8 cellular contexts compared by ENCODE assay signal in genomic region chr4:109729563-109730293, GRCh38. TPM values are rescaled to one million over a fixed set of nuclear protein-coding genes. Genes with fewer than 3 reads are reported as not detected.
A peak's percentile ranks its signal among the peaks of the same experiment; 100 is the strongest.
DNase-seq lines count a peak whose midpoint lies in the region; ATAC-seq, FAIRE-seq and TF ChIP-seq lines count a peak whose summit lies in the region.

TSS of gene PLA2G12A (minus strand) at chr4:109730070. CDS start at chr4:109729809, 261 bp downstream.

- intact Hi-C loops in left ventricle myocardium superior (cut with micrococcal nuclease), result loop anchor here (10.0 kb wide), 1 partner anchor 85 kb away; the partner anchor contains the start of gene GAR1

- POLR2A ChIA-PET in T-cell (lab: Charles Lee), result no interaction called here

- H3K4me1 Mint-ChIP-seq in HFFc6 (ENCODE audit: low read depth) (peaks cover 34% of the 10 kb centered on the region), T-cell (peaks cover 22 to 35% (median 25%) of the 10 kb centered on the region in 3 donors)

- ATAC-seq in T-cell (replicated peaks in 1 of 4) (peak; percentile 86 to 95 (median 90)), left ventricle myocardium superior (peak; percentile 98)

- peak within 1 kb of the TSS; percentile 73 for H3K4me3 ChIP-seq in GM12875 (ENCODE audit: low read depth, low read length)

- no peaks in the 10 kb centered on the region; the same call in 1 of the 2 replicates for H3K27me3 Mint-ChIP-seq in HFFc6 (ENCODE audit: insufficient read depth)
- H3K27me3 Mint-ChIP-seq in T-cell, result no peaks in the 10 kb centered on the region

- no peak for TF ChIP-seq CTCF in GM12875 (IDR thresholded peaks at IDR 0.05; ENCODE audit: borderline replicate concordance, insufficient read depth, low read depth, low read length)
- TF ChIP-seq CTCF in HFFc6 (IDR thresholded peaks at IDR 0.05), result no peak

- WGBS in adipose tissue, 3 donors, result 0 to 1% (median 0%) methylated on average over 52 to 79 of the region's 79 CpGs

- CTCF ChIA-PET in T-cell (lab: Charles Lee), result interaction anchor here in 1 of 2 donors (0.5 to 3.0 kb wide), 7 partner anchors 25 to 382 kb away, joined by 3 to 10 read pairs (median 4); partner anchors contain the start of gene CASP6

- no peak for DNase-seq in HFFc6
- DNase-seq in MV-4-11 (lab: John Stamatoyannopoulos, UW), result peak; percentile 35
- peak; percentile 59 to 85 (median 76) for DNase-seq in T-cell
- DNase-seq in left ventricle myocardium superior, result peak; percentile 84
- no peak for DNase-seq in pulmonary artery endothelial cell (ENCODE audit: low read depth, low spot score)
- DNase-seq in urothelium cell line (ENCODE audit: low spot score), result peak; percentile 92

- H3K9me3 Mint-ChIP-seq in HFFc6 (no peaks in the 10 kb centered on the region), T-cell (no peaks in the 10 kb centered on the region)

- no peaks in the 10 kb centered on the region for H3K36me3 Mint-ChIP-seq in HFFc6 (ENCODE audit: low read depth)
- H3K36me3 Mint-ChIP-seq in T-cell, result peaks cover 14% of the 10 kb centered on the region

- H3K27ac Mint-ChIP-seq in HFFc6 (peak within 1 kb of the TSS; percentile 86), T-cell (peak within 1 kb of the TSS; percentile 73 to 85)

- H3K4me3 Mint-ChIP-seq in HFFc6, result peak within 1 kb of the TSS; percentile 93
- peak within 1 kb of the TSS; percentile 86 to 91 (median 87) for H3K4me3 Mint-ChIP-seq in T-cell

- FAIRE-seq in urothelium cell line (lab: Jason Lieb, UNC), result peak; percentile 37

- no peak within 1 kb of the TSS for H3K27ac ChIP-seq in adipose tissue (ENCODE audit: low read depth, low read length)

RNA-seq across cellular contexts. Expression of gene PLA2G12A, which starts in this region (rescaled TPM):
- 10 to 100 TPM; 33.1 to 40.7 (median 38.1) TPM for total RNA-seq in HFFc6 (2021; fragmentation: NEBNext Ultra II Directional; extraction: Animal tissue kit (Norgen Biotek cat#: 25700))
- 10 to 100 TPM; 11.4 to 20.6 (median 18.1) TPM for total RNA-seq in T-cell
- polyA plus RNA-seq in adipose tissue, result 10 to 100 TPM; 11.0 to 42.5 (median 16.5) TPM
- 73.7 TPM for total RNA-seq in left ventricle myocardium superior
- total RNA-seq in pulmonary artery endothelial cell, result 12.6 and 14.8 TPM in 2 replicates

Comparison
In these comparisons a context has a peak if more than half of its experiments do, and no peak if none do; other contexts are left out.
1. DNase-seq: peak in MV-4-11 (single experiment), T-cell (34 of 34), left ventricle myocardium superior (single experiment) and urothelium cell line (single experiment); none in HFFc6 (single experiment) and pulmonary artery endothelial cell (single experiment).